In the genomic region with DNA sequence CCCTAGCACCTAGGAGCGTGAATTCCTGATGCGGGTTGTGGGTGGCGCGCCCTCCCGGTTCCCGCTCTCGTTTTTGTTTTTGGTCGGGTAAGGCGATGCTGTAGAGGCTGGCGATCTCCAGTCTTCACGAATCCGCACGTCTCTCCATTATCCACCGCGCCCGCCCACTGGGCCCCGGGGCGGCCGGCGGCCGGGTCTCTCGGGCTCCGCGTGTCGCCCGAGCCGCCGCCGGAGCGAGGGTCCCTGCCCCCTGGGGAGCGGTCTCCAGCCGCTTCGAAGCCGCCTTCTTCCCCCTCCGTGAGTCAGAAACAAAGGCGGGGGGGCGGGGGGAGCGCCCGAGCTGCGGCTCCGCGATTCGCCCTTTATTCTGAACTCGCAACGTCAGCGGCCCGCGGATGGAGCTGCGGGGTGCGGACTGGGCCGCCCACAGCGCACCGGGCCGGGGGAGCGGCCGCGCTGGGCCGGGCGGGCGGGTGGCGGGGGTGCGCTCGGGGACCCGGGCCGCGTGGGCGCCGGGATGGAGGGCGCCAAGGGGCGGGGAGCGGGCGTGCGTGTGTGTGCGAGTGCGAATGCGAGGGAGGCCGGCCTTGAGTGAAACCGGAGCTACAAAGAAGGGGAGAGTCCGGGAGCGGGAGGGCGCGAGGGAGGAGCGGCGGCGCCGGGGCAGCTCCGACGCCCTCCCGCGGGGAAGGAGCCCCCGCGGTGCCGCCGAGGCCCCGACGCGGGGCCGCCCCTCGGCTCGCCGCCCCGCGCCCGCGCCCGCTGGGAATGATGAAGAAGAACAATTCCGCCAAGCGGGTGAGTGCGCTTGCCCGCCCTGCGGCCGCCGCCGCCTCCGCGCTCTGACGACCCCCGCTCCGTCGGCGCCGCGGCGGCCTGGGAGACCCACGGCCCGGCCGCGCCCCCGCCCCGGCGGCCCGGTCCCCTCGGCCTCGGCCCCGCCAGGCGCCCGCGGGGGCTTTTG, we compare ENCODE assay signal across 1 cellular context.
TF ChIP-seq lines count a peak whose summit lies in the region.

A gene with protein sequence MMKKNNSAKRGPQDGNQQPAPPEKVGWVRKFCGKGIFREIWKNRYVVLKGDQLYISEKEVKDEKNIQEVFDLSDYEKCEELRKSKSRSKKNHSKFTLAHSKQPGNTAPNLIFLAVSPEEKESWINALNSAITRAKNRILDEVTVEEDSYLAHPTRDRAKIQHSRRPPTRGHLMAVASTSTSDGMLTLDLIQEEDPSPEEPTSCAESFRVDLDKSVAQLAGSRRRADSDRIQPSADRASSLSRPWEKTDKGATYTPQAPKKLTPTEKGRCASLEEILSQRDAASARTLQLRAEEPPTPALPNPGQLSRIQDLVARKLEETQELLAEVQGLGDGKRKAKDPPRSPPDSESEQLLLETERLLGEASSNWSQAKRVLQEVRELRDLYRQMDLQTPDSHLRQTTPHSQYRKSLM (plus strand): TSS at position 427 of the 964 bp plus-strand sequence. CDS start 342 bp downstream, at position 769.

TF ChIP-seq in GM12878, 131 proteins besides CTCF, POLR2A, EP300 and RAD21 (continued from another document and continues in another):
- no peak for TF ChIP-seq CEBPZ (IDR thresholded peaks at IDR 0.05; ENCODE audit: low read depth, low read length)
- peak; percentile 91; the same call in 1 of the 2 replicates for TF ChIP-seq RCOR1 (conservative IDR thresholded peaks at IDR 0.05; ENCODE audit: low read depth, low read length)
- peak; percentile 66; the same call in 1 of the 2 replicates for TF ChIP-seq DPF2 (IDR thresholded peaks at IDR 0.05)
- TF ChIP-seq, protein P1, sequence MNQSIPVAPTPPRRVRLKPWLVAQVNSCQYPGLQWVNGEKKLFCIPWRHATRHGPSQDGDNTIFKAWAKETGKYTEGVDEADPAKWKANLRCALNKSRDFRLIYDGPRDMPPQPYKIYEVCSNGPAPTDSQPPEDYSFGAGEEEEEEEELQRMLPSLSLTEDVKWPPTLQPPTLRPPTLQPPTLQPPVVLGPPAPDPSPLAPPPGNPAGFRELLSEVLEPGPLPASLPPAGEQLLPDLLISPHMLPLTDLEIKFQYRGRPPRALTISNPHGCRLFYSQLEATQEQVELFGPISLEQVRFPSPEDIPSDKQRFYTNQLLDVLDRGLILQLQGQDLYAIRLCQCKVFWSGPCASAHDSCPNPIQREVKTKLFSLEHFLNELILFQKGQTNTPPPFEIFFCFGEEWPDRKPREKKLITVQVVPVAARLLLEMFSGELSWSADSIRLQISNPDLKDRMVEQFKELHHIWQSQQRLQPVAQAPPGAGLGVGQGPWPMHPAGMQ (IDR thresholded peaks at IDR 0.05; ENCODE audit: borderline replicate concordance), result no peak
- peak; percentile 53 for TF ChIP-seq LARP7 (IDR thresholded peaks at IDR 0.05)
- TF ChIP-seq CBX3 (IDR thresholded peaks at IDR 0.05; ENCODE audit: borderline replicate concordance, low read depth), result no peak
- peak; percentile 43 for TF ChIP-seq MEF2B (IDR thresholded peaks at IDR 0.05; ENCODE audit: partially characterized antibody, poor library complexity, severe bottlenecking)
- TF ChIP-seq SMARCA5 (IDR thresholded peaks at IDR 0.05), result peak; percentile 56; the same call in 1 of the 2 replicates
- no peak for TF ChIP-seq PAX8 (IDR thresholded peaks at IDR 0.05)
- peak; percentile 49; the same call in 1 of the 2 replicates for TF ChIP-seq ZNF217 (IDR thresholded peaks at IDR 0.05)
- TF ChIP-seq MYC (IDR thresholded peaks at IDR 0.05; ENCODE audit: insufficient read depth, insufficient read length, insufficient replicate concordance, low read length, severe bottlenecking), result no peak
- no peak for TF ChIP-seq ATF7 (IDR thresholded peaks at IDR 0.05; ENCODE audit: low read depth)
- no peak for TF ChIP-seq NFIC (IDR thresholded peaks at IDR 0.05; ENCODE audit: low read depth, low read length)
- TF ChIP-seq PML (IDR thresholded peaks at IDR 0.05; ENCODE audit: low read length), result no peak; the same call in 1 of the 2 replicates
- TF ChIP-seq BCL3 (IDR thresholded peaks at IDR 0.05; ENCODE audit: borderline replicate concordance, insufficient read depth, low read depth, low read length, poor library complexity, severe bottlenecking), result peak; percentile 15
- TF ChIP-seq SMC3 (IDR thresholded peaks at IDR 0.05; ENCODE audit: borderline replicate concordance, low read length), result no peak
- no peak for TF ChIP-seq ELK1 (IDR thresholded peaks at IDR 0.05; ENCODE audit: low read depth, low read length)
- no peak for TF ChIP-seq SPI1 (IDR thresholded peaks at IDR 0.05; ENCODE audit: borderline replicate concordance, insufficient read depth, low read depth, low read length)
- TF ChIP-seq FOXK2 (IDR thresholded peaks at IDR 0.05), result no peak
- TF ChIP-seq HDAC2 (IDR thresholded peaks at IDR 0.05), result no peak
- TF ChIP-seq NR2C2 (IDR thresholded peaks at IDR 0.05; ENCODE audit: borderline replicate concordance, control insufficient read depth, insufficient read length, low read depth), result no peak
- TF ChIP-seq SMAD5 (IDR thresholded peaks at IDR 0.05; ENCODE audit: low read depth), result no peak
- TF ChIP-seq SIX5 (IDR thresholded peaks at IDR 0.05; ENCODE audit: low read depth, low read length, severe bottlenecking), result no peak
- no peak for TF ChIP-seq E2F8 (IDR thresholded peaks at IDR 0.05; ENCODE audit: low read depth, partially characterized antibody)
- no peak for TF ChIP-seq ETV6 (conservative IDR thresholded peaks at IDR 0.05 in 1 of 2, IDR thresholded peaks at IDR 0.05 in 1 of 2; ENCODE audit: borderline replicate concordance in 1 of 2, low read depth in 1 of 2)
- TF ChIP-seq CBFB (IDR thresholded peaks at IDR 0.05; ENCODE audit: low read depth), result no peak
- TF ChIP-seq TCF12 (IDR thresholded peaks at IDR 0.05; ENCODE audit: low read depth, low read length), result no peak
- TF ChIP-seq BMI1 (IDR thresholded peaks at IDR 0.05; ENCODE audit: borderline replicate concordance), result no peak
- no peak for TF ChIP-seq SUPT20H (IDR thresholded peaks at IDR 0.05; ENCODE audit: borderline replicate concordance, control insufficient read depth, low read depth, low read length)
- TF ChIP-seq ZSCAN29 (IDR thresholded peaks at IDR 0.05), result no peak
- TF ChIP-seq, protein P2, sequence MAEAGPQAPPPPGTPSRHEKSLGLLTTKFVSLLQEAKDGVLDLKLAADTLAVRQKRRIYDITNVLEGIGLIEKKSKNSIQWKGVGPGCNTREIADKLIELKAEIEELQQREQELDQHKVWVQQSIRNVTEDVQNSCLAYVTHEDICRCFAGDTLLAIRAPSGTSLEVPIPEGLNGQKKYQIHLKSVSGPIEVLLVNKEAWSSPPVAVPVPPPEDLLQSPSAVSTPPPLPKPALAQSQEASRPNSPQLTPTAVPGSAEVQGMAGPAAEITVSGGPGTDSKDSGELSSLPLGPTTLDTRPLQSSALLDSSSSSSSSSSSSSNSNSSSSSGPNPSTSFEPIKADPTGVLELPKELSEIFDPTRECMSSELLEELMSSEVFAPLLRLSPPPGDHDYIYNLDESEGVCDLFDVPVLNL (IDR thresholded peaks at IDR 0.05; ENCODE audit: low read depth, low read length), result no peak
- TF ChIP-seq, protein P3, sequence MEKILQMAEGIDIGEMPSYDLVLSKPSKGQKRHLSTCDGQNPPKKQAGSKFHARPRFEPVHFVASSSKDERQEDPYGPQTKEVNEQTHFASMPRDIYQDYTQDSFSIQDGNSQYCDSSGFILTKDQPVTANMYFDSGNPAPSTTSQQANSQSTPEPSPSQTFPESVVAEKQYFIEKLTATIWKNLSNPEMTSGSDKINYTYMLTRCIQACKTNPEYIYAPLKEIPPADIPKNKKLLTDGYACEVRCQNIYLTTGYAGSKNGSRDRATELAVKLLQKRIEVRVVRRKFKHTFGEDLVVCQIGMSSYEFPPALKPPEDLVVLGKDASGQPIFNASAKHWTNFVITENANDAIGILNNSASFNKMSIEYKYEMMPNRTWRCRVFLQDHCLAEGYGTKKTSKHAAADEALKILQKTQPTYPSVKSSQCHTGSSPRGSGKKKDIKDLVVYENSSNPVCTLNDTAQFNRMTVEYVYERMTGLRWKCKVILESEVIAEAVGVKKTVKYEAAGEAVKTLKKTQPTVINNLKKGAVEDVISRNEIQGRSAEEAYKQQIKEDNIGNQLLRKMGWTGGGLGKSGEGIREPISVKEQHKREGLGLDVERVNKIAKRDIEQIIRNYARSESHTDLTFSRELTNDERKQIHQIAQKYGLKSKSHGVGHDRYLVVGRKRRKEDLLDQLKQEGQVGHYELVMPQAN (conservative IDR thresholded peaks at IDR 0.05), result peak; percentile 57
- no peak for TF ChIP-seq KDM1A (IDR thresholded peaks at IDR 0.05; ENCODE audit: borderline replicate concordance)
- no peak for TF ChIP-seq PRDM15 (CRISPR knock-in tag; IDR thresholded peaks at IDR 0.05)
- TF ChIP-seq BHLHE40 (IDR thresholded peaks at IDR 0.05; ENCODE audit: borderline replicate concordance in 1 of 2, low read depth in 2 of 2, low read length in 1 of 2), result peak in 1 of 2 experiments; percentile 38; a peak in 1 of 4 replicates
- TF ChIP-seq YY1 (IDR thresholded peaks at IDR 0.05; ENCODE audit: low read depth, low read length), result peak; percentile 14; the same call in 1 of the 2 replicates
